Comparison of ENCODE assay signal across 17 cellular contexts in the genomic region with DNA sequence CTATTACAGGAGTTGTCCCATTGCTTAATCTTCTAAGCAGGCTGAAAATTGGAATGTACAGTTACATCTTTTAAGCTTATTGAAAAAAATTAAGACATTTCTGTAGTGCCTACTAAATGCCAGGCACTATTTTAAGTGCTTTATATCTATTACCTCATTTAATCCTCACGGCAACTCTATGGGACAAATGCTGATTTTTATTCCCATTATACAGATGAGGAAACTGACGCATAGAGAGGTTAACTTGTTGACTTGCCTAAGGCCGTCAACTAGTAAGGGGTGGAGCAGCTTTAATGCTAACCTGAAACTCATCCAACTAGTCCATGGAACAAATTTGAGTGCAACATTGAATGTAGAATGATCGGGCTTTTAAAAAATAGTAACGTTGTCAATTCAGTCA. TPM values are rescaled to one million over a fixed set of nuclear protein-coding genes. Genes with fewer than 3 reads are reported as not detected.
DNase-seq lines count a peak whose midpoint lies in the region; ATAC-seq, FAIRE-seq and TF ChIP-seq lines count a peak whose summit lies in the region.
"Had no signal": no experiment of that assay in that cellular context is flagged by ENCODE, and none has a peak within 500 bp of the region (broad histone marks: within the 10 kb centered on the region; RNA-seq: fewer than 3 reads in every experiment).

No MANE protein-coding gene starts in this region.

- in situ Hi-C loops in GM12878 (cut with MboI), result no loop called here

- peaks cover 46% of the 10 kb centered on the region for H3K79me2 ChIP-seq in GM12878 (ENCODE audit: control insufficient read depth, insufficient read depth, low read length)

- H3K9me3 ChIP-seq in GM12878 (replicated peaks; ENCODE audit: control insufficient read depth, insufficient read depth, low read length) (no peaks in the 10 kb centered on the region), right lobe of liver (no peaks in the 10 kb centered on the region), stomach smooth muscle (ENCODE audit: control insufficient read depth in 2 of 2, low read length in 2 of 2) (no peaks in the 10 kb centered on the region)
- H3K9me3 ChIP-seq: spleen, tibial nerve had no signal

- no peaks in the 10 kb centered on the region for H4K20me1 ChIP-seq in GM12878 (ENCODE audit: control insufficient read depth, insufficient read depth)

- POLR2A ChIA-PET in GM12878 (lab: Charles Lee), result interaction anchor here (1.8 to 2.1 kb wide), 2 partner anchors 11 to 99 kb away, joined by 4 to 5 read pairs; no protein-coding TSS in a partner anchor

- no peak for DNase-seq in activated T-cell treated with anti-CD3 and anti-CD28 coated beads, Interleukin-2, amount 50 U/mL, for 4 hours
- DNase-seq in activated T-cell treated with anti-CD3 and anti-CD28 coated beads, Interleukin-2, amount 50 U/mL, for 1 hour, result no peak
- DNase-seq in GM12878 (ENCODE audit: low read depth, low spot score) (no peak), right lobe of liver (no peak), islet precursor cell (no peak), inferior parietal cortex (ENCODE audit: extremely low spot score) (no peak), T1000 (lab: John Stamatoyannopoulos, UW) (no peak)
- DNase-seq: activated CD4-positive, alpha-beta T cell treated with anti-CD3 and anti-CD28 coated beads, Interleukin-2, amount 10 ng/mL, durations not matched to agents 7 days and 5 days; activated naive CD4-positive, alpha-beta T cell; NCI-H1105 treated with DMSO at 0.1 percent for 48 hours; OCI-M1; spleen had no signal

- H3K9ac ChIP-seq in GM12878 (ENCODE audit: control insufficient read depth, insufficient read depth, low read length) (no peak overlapping the region), stomach smooth muscle (ENCODE audit: low read length in 2 of 2) (peak overlapping the region in 1 of 2 donors; percentile 45)

- H3K27me3 Mint-ChIP-seq in activated T-cell treated with anti-CD3 and anti-CD28 coated beads, Interleukin-2, amount 50 U/mL, for 4 hours (ENCODE audit: low read depth), result no peaks in the 10 kb centered on the region
- H3K27me3 Mint-ChIP-seq: activated CD4-positive, alpha-beta T cell treated with anti-CD3 and anti-CD28 coated beads, Interleukin-2, amount 10 ng/mL, durations not matched to agents 7 days and 5 days had no signal

- RAD21 ChIA-PET in GM12878 (lab: Charles Lee; ENCODE audit: unreplicated experiment), result no interaction called here

- H3K36me3 ChIP-seq in GM12878 (ENCODE audit: control insufficient read depth in 2 of 2, insufficient read depth in 2 of 2, low read length in 1 of 2) (peaks cover 2 to 7% of the 10 kb centered on the region in 2 experiments; a peak in 3 of 4 replicates), right lobe of liver (peaks cover 0 to 6% (median under 1%) of the 10 kb centered on the region in 4 donors), stomach smooth muscle (ENCODE audit: control insufficient read depth in 2 of 2, insufficient read depth in 2 of 2, low read length in 2 of 2) (no peaks in the 10 kb centered on the region)

- H3K4me1 Mint-ChIP-seq in activated T-cell treated with anti-CD3 and anti-CD28 coated beads, Interleukin-2, amount 50 U/mL, for 4 hours (ENCODE audit: low read depth), result peaks cover 60% of the 10 kb centered on the region

- H3K4me3 ChIP-seq in GM12878 (no peak overlapping the region), right lobe of liver (peak overlapping the region in 2 of 3 donors; percentile 96 to 98), stomach smooth muscle (ENCODE audit: low read length in 2 of 2) (peak overlapping the region in 1 of 2 donors; percentile 36)
- H3K4me3 ChIP-seq: tibial nerve had no signal

- no peak for ATAC-seq in activated T-cell treated with anti-CD3 and anti-CD28 coated beads, Interleukin-2, amount 50 U/mL, for 4 hours
- ATAC-seq in GM12878 (no peak), right lobe of liver (no peak)

- H3K4me1 ChIP-seq in GM12878 (ENCODE audit: control insufficient read depth, insufficient read depth, low read length) (peaks cover 4% of the 10 kb centered on the region; the same call in 1 of the 2 replicates), right lobe of liver (peaks cover 0 to 66% (median 28%) of the 10 kb centered on the region in 4 donors), stomach smooth muscle (ENCODE audit: control insufficient read depth, insufficient read depth, low read length) (peaks cover 28% of the 10 kb centered on the region)

- peak overlapping the region; percentile 44; the same call in 1 of the 2 replicates for H3K4me2 ChIP-seq in GM12878 (ENCODE audit: control insufficient read depth, insufficient read depth)

- no TSS peak for BruUV-seq in GM12878 (replicated peaks; lab: Mats Ljungman, UMichigan)

- WGBS in GM12878 (ENCODE audit: insufficient coverage, insufficient replicate concordance, low lambda C conversion rate, missing lambda C conversion rate), result 97% methylated on average over 5 of the region's 5 CpGs
- 40% methylated on average over 5 of the region's 5 CpGs for WGBS in right lobe of liver (ENCODE audit: insufficient coverage, low coverage, low lambda C conversion rate, missing lambda C conversion rate)

- peak; percentile 31 for FAIRE-seq in GM12878 (lab: Jason Lieb, UNC)
- FAIRE-seq: A204.1, HTR-8/SVneo had no signal

- SMC1A ChIA-PET in GM12878 (lab: Charles Lee; ENCODE audit: uncharacterized antibody, unreplicated experiment), result interaction anchor here (4.1 kb wide), 1 partner anchor 20 kb away, joined by 15 read pairs; no protein-coding TSS in a partner anchor

- H3K9me3 Mint-ChIP-seq in activated T-cell treated with anti-CD3 and anti-CD28 coated beads, Interleukin-2, amount 50 U/mL, for 4 hours, result no peaks in the 10 kb centered on the region
- H3K9me3 Mint-ChIP-seq: activated CD4-positive, alpha-beta T cell treated with anti-CD3 and anti-CD28 coated beads, Interleukin-2, amount 10 ng/mL, durations not matched to agents 7 days and 5 days had no signal

- H3K27ac ChIP-seq in GM12878 (ENCODE audit: control insufficient read depth, insufficient read depth) (no peak overlapping the region), right lobe of liver (peak overlapping the region; percentile 99 to 100 (median 100)), stomach smooth muscle (ENCODE audit: low read length) (peak overlapping the region; percentile 33)

- TF ChIP-seq POLR2A in GM12878 (IDR thresholded peaks at IDR 0.05; ENCODE audit: low read depth, low read length), result no peak
- no peak for TF ChIP-seq POLR2A in right lobe of liver (IDR thresholded peaks at IDR 0.05)

- H3K27me3 ChIP-seq in GM12878 (replicated peaks in 1 of 2; ENCODE audit: control insufficient read depth in 2 of 2, insufficient read depth in 2 of 2, low read length in 1 of 2), result no peaks in the 10 kb centered on the region
- no peaks in the 10 kb centered on the region for H3K27me3 ChIP-seq in right lobe of liver
- no peaks in the 10 kb centered on the region for H3K27me3 ChIP-seq in stomach smooth muscle (ENCODE audit: control insufficient read depth in 1 of 2, insufficient read depth in 2 of 2, low read length in 2 of 2)
- H3K27me3 ChIP-seq: spleen, tibial nerve had no signal

- peak overlapping the region; percentile 54 for H3K4me3 Mint-ChIP-seq in activated T-cell treated with anti-CD3 and anti-CD28 coated beads, Interleukin-2, amount 50 U/mL, for 4 hours
- H3K4me3 Mint-ChIP-seq: activated CD4-positive, alpha-beta T cell treated with anti-CD3 and anti-CD28 coated beads, Interleukin-2, amount 10 ng/mL, durations not matched to agents 7 days and 5 days had no signal

- intact Hi-C loops in GM12878 (cut with micrococcal nuclease; ENCODE audit: unreplicated experiment), result loop anchor here (5.0 kb wide), 1 partner anchor 64 kb away; a partner anchor contains a TSS
- intact Hi-C loops in right lobe of liver (cut with DNase I), result no loop called here

- peaks cover 14% of the 10 kb centered on the region for H3K36me3 Mint-ChIP-seq in activated T-cell treated with anti-CD3 and anti-CD28 coated beads, Interleukin-2, amount 50 U/mL, for 4 hours (ENCODE audit: insufficient read depth)

- no peak for TF ChIP-seq CTCF in GM12878 (IDR thresholded peaks at IDR 0.05 in 2 of 3, conservative IDR thresholded peaks at IDR 0.05 in 1 of 3; ENCODE audit: control insufficient read depth in 2 of 3, extremely low read depth in 1 of 3, insufficient read depth in 1 of 3, low read depth in 3 of 3, low read length in 3 of 3)
- TF ChIP-seq CTCF in right lobe of liver (IDR thresholded peaks at IDR 0.05), result no peak

- TF ChIP-seq RAD21 in GM12878 (IDR thresholded peaks at IDR 0.05; ENCODE audit: insufficient read depth, low read depth, low read length), result no peak

- no peak for TF ChIP-seq EP300 in GM12878 (IDR thresholded peaks at IDR 0.05; ENCODE audit: borderline replicate concordance in 1 of 2, control insufficient read depth in 1 of 2, low read depth in 2 of 2, low read length in 2 of 2)

- H2AFZ ChIP-seq in GM12878 (ENCODE audit: control insufficient read depth, low read depth, low read length), result no peak overlapping the region

- CTCF ChIA-PET in GM12878 (lab: Yijun Ruan, JAX), result interaction anchor here (0.7 to 1.4 kb wide), 6 partner anchors 13 to 65 kb away, joined by 3 to 6 read pairs (median 4); no protein-coding TSS in a partner anchor

RNA-seq across cellular contexts. Expression of a gene that starts 2.5 kb away (rescaled TPM):
- 10 to 100 TPM; 30.9 to 32.8 (median 32.3) TPM for total RNA-seq in activated T-cell treated with anti-CD3 and anti-CD28 coated beads, Interleukin-2, amount 50 U/mL, for 4 hours
- total RNA-seq in GM12878 (2013; cell fraction: nucleolus; rRNA removed), result 72.1 and 77.3 TPM in 2 replicates
- total RNA-seq in GM12878 (2014; rRNA removed) (12.5 and 12.7 TPM in 2 replicates), GM12878 (2014; rRNA removed; fragmentation: Illumina TruSeq; extraction: Trizol) (20.9 and 21.2 TPM in 2 replicates), GM12878 (2021) (34.4 and 35.8 TPM in 2 replicates), right lobe of liver (100 to 1,000 TPM in 2 of 6 experiments, 10 to 100 TPM in 4; 24.5 to 147 (median 80.1) TPM)
- 12.7 TPM for polyA plus RNA-seq in GM12878 (2011; ENCODE audit: low read depth)
- polyA plus RNA-seq in GM12878 (2011; rRNA removed) (26.0 and 29.7 TPM in 2 replicates), GM12878 (2014; fragmentation: Illumina TruSeq; extraction: Trizol) (17.8 and 19.3 TPM in 2 replicates), GM12878 (2014; fragmentation: Nextera tagmentation; extraction: Ambion mirVana) (1 to 10 TPM; 3.2 to 4.6 TPM), GM12878 (2014; rRNA removed) (12.8 and 13.9 TPM in 2 replicates), GM12878 (2016; fragmentation: Nextera tagmentation; extraction: Ambion mirVana) (10 to 100 TPM; 18.3 to 19.3 TPM)
- 16.6 and 16.7 TPM in 2 replicates for polyA plus RNA-seq in GM12878 (2011; cell fraction: cytosol; rRNA removed)
- polyA plus RNA-seq in GM12878 (2011; cell fraction: nucleus; rRNA removed), result 14.7 and 15.5 TPM in 2 replicates
- 17.6 TPM in 2 replicates for polyA plus RNA-seq in GM12878 (2012)
- polyA minus RNA-seq in GM12878 (2011; rRNA and poly(A)+ RNA removed), result 57.9 and 77.9 TPM in 2 replicates
- polyA minus RNA-seq in GM12878 (2011; cell fraction: cytosol; rRNA and poly(A)+ RNA removed), result 11.0 and 16.0 TPM in 2 replicates
- polyA minus RNA-seq in GM12878 (2011; cell fraction: nucleus; rRNA and poly(A)+ RNA removed), result 10.2 and 14.8 TPM in 2 replicates

RNA-seq across cellular contexts. Expression of a gene that starts 31.7 kb away (rescaled TPM):
- 1 to 10 TPM; 8.5 to 9.9 (median 9.4) TPM for total RNA-seq in activated T-cell treated with anti-CD3 and anti-CD28 coated beads, Interleukin-2, amount 50 U/mL, for 4 hours
- total RNA-seq in GM12878 (2013; cell fraction: nucleolus; rRNA removed), result 9.1 and 10.3 TPM in 2 replicates
- total RNA-seq in GM12878 (2014; rRNA removed), result 5.8 and 5.9 TPM in 2 replicates
- 7.3 and 7.8 TPM in 2 replicates for total RNA-seq in GM12878 (2014; rRNA removed; fragmentation: Illumina TruSeq; extraction: Trizol)
- 5.8 and 8.0 TPM in 2 replicates for total RNA-seq in GM12878 (2021)
- 4.2 TPM for polyA plus RNA-seq in GM12878 (2011; ENCODE audit: low read depth)
- 8.7 and 9.4 TPM in 2 replicates for polyA plus RNA-seq in GM12878 (2011; rRNA removed)
- 7.3 and 7.6 TPM in 2 replicates for polyA plus RNA-seq in GM12878 (2011; cell fraction: cytosol; rRNA removed)
- 5.1 and 6.7 TPM in 2 replicates for polyA plus RNA-seq in GM12878 (2011; cell fraction: nucleus; rRNA removed)
- polyA plus RNA-seq in GM12878 (2012), result 5.9 and 6.9 TPM in 2 replicates
- 6.7 and 6.9 TPM in 2 replicates for polyA plus RNA-seq in GM12878 (2014; fragmentation: Illumina TruSeq; extraction: Trizol)
- polyA plus RNA-seq in GM12878 (2014; fragmentation: Nextera tagmentation; extraction: Ambion mirVana), result 1 to 10 TPM; 1.9 to 3.1 TPM
- 5.2 and 5.8 TPM in 2 replicates for polyA plus RNA-seq in GM12878 (2014; rRNA removed)
- polyA plus RNA-seq in GM12878 (2016; fragmentation: Nextera tagmentation; extraction: Ambion mirVana), result 1 to 10 TPM; 7.4 to 9.6 TPM
- 7.4 and 8.7 TPM in 2 replicates for polyA minus RNA-seq in GM12878 (2011; rRNA and poly(A)+ RNA removed)
- polyA minus RNA-seq in GM12878 (2011; cell fraction: cytosol; rRNA and poly(A)+ RNA removed), result 2.7 and 2.9 TPM in 2 replicates
- 1.6 and 4.1 TPM in 2 replicates for polyA minus RNA-seq in GM12878 (2011; cell fraction: nucleus; rRNA and poly(A)+ RNA removed)
- total RNA-seq in right lobe of liver, result 1 to 10 TPM; 4.3 to 8.1 (median 5.7) TPM

RNA-seq across cellular contexts. Expression of a gene that starts 42.0 kb away (rescaled TPM):
- total RNA-seq in activated T-cell treated with anti-CD3 and anti-CD28 coated beads, Interleukin-2, amount 50 U/mL, for 4 hours, result under 1 TPM; 0.34 to 0.63 (median 0.46) TPM
- total RNA-seq in GM12878 (2013; cell fraction: nucleolus; rRNA removed), result not detected in 2 replicates
- 0.28 and 0.54 TPM in 2 replicates for total RNA-seq in GM12878 (2014; rRNA removed)
- 0.18 and 0.46 TPM in 2 replicates for total RNA-seq in GM12878 (2014; rRNA removed; fragmentation: Illumina TruSeq; extraction: Trizol)
- 0.64 and 1.1 TPM in 2 replicates for total RNA-seq in GM12878 (2021)
- 0.47 TPM for polyA plus RNA-seq in GM12878 (2011; ENCODE audit: low read depth)
- polyA plus RNA-seq in GM12878 (2011; rRNA removed), result not detected in 2 replicates
- polyA plus RNA-seq in GM12878 (2011; cell fraction: cytosol; rRNA removed), result 0.08 and 0.13 TPM in 2 replicates
- polyA plus RNA-seq in GM12878 (2011; cell fraction: nucleus; rRNA removed), result not detected in 2 replicates
- not detected in 2 replicates for polyA plus RNA-seq in GM12878 (2012)
- polyA plus RNA-seq in GM12878 (2014; fragmentation: Illumina TruSeq; extraction: Trizol), result 0.29 and 0.40 TPM in 2 replicates
- polyA plus RNA-seq in GM12878 (2014; fragmentation: Nextera tagmentation; extraction: Ambion mirVana), result not detected
- 0.25 and 0.44 TPM in 2 replicates for polyA plus RNA-seq in GM12878 (2014; rRNA removed)
- polyA plus RNA-seq in GM12878 (2016; fragmentation: Nextera tagmentation; extraction: Ambion mirVana), result not detected
- not detected in 2 replicates for polyA minus RNA-seq in GM12878 (2011; rRNA and poly(A)+ RNA removed)
- polyA minus RNA-seq in GM12878 (2011; cell fraction: cytosol; rRNA and poly(A)+ RNA removed), result not detected in 2 replicates
- not detected in 2 replicates for polyA minus RNA-seq in GM12878 (2011; cell fraction: nucleus; rRNA and poly(A)+ RNA removed)
- total RNA-seq in right lobe of liver, result 1,000 to 10,000 TPM in 4 of 6 experiments, 100 to 1,000 TPM in 2; 762 to 2,105 (median 1,328) TPM
- total RNA-seq: activated CD4-positive, alpha-beta T cell treated with anti-CD3 and anti-CD28 coated beads, Interleukin-2, amount 10 ng/mL, durations not matched to agents 7 days and 5 days; T-helper 1 cell treated with Interleukin-12 subunit alpha and Interleukin-12 subunit beta and Interleukin-4 antibody, amounts not matched to agents 30 ng/mL and 1 ng/mL, for 36 hours had no signal

Comparison
In these comparisons a context has a peak if more than half of its experiments do, and no peak if none do; other contexts are left out.
1. RNA of a gene that starts 42.0 kb away (total RNA-seq): 762 to 2,105 TPM in right lobe of liver; 0.34 to 0.63 TPM in activated T-cell treated with anti-CD3 and anti-CD28 coated beads, Interleukin-2, amount 50 U/mL, for 4 hours and 0.18 to 1.1 TPM in GM12878; every median in the first group is over 100 times any median in the second.